ENCODE assay signal across 37 cellular contexts in genomic region chr6:11899645-11900044, GRCh38.
DNase-seq lines count a peak whose midpoint lies in the region; ATAC-seq, FAIRE-seq and TF ChIP-seq lines count a peak whose summit lies in the region.
"Had no signal": no experiment of that assay in that cellular context is flagged by ENCODE, and none has a peak within 500 bp of the region (broad histone marks: within the 10 kb centered on the region; RNA-seq: fewer than 3 reads in every experiment).

No MANE protein-coding gene starts in this region.

- H3K9me3 Mint-ChIP-seq in WTC11 = peaks cover 18% of the 10 kb centered on the region
- H3K9me3 Mint-ChIP-seq: CD4-positive, alpha-beta T cell; CD8-positive, alpha-beta memory T cell; CD8-positive, alpha-beta T cell had no signal

- no peak for DNase-seq in GM19239 (ENCODE audit: insufficient read length, low spot score)
- DNase-seq in WTC11 (ENCODE audit: low spot score) = no peak
- DNase-seq in K562 (ENCODE audit: extremely low read depth in 1 of 4, low spot score in 3 of 4) = no peak
- no peak for DNase-seq in NCI-H1417 treated with DMSO at 0.1 percent for 48 hours (lab: John Stamatoyannopoulos, UW)
- no peak for DNase-seq in mucosa of descending colon
- no peak for DNase-seq in stimulated activated CD8-positive, alpha-beta memory T cell treated with anti-CD3 and anti-CD28 coated beads, Interleukin-4, amount 100 ng/mL, for 48 hours
- DNase-seq: 8988T; ACHN; AML-193; BE2C; C1 segment of cervical spinal cord; Caco-2; Calu3; CD4-positive, alpha-beta memory T cell; CD4-positive, alpha-beta T cell; CD4-positive, CD25-positive, alpha-beta regulatory T cell; CD8-positive, alpha-beta memory T cell; CD8-positive, alpha-beta T cell; COR-L47; DMS 273 treated with DMSO at 0.1 percent for 48 hours; DMS153; DMS53; DMS79; DMS79 treated with DMSO at 0.1 percent for 48 hours; DND-41; EL had no signal

- H3K4me3 Mint-ChIP-seq in WTC11 = no peak overlapping the region
- H3K4me3 Mint-ChIP-seq: B cell; CD14-positive monocyte; CD4-positive, alpha-beta memory T cell; CD4-positive, alpha-beta T cell; CD4-positive, CD25-positive, alpha-beta regulatory T cell; CD8-positive, alpha-beta memory T cell; CD8-positive, alpha-beta T cell had no signal

- FAIRE-seq in GM19239 (lab: Jason Lieb, UNC) (peak; percentile 49), K562 (lab: Jason Lieb, UNC) (no peak), islet of Langerhans (lab: Jason Lieb, UNC) (peak; percentile 76)
- FAIRE-seq: A204.1, A549, D721Med had no signal

- no peaks in the 10 kb centered on the region for H3K79me2 ChIP-seq in K562 (ENCODE audit: control insufficient read depth, insufficient read depth, low read length)

- peaks cover 9% of the 10 kb centered on the region for H3K36me3 Mint-ChIP-seq in WTC11
- H3K36me3 Mint-ChIP-seq: CD14-positive monocyte; CD4-positive, alpha-beta memory T cell; CD4-positive, CD25-positive, alpha-beta regulatory T cell; CD8-positive, alpha-beta memory T cell; CD8-positive, alpha-beta T cell had no signal

- in situ Hi-C loops in K562 (cut with MboI) = no loop called here

- 100% methylated on average over 1 of the region's 1 CpG for WGBS in K562 (ENCODE audit: insufficient coverage, low coverage, missing lambda C conversion rate)

- no peak overlapping the region for H3K27ac Mint-ChIP-seq in WTC11
- H3K27ac Mint-ChIP-seq: B cell; CD14-positive monocyte; CD4-positive, alpha-beta memory T cell; CD4-positive, alpha-beta T cell; CD8-positive, alpha-beta memory T cell; CD8-positive, alpha-beta T cell had no signal

- H3K9me3 ChIP-seq in K562 (replicated peaks; ENCODE audit: control insufficient read depth, insufficient read depth, low read depth, low read length) (peaks cover 16% of the 10 kb centered on the region; the same call in 1 of the 2 replicates), mucosa of descending colon (no peaks in the 10 kb centered on the region)
- H3K9me3 ChIP-seq: A549, BE2C, BLaER1, Caco-2 had no signal

- H3K27ac ChIP-seq in K562 (ENCODE audit: extremely low read depth, low read depth, low read length) = no peak overlapping the region
- H3K27ac ChIP-seq: 22Rv1; A549; BLaER1; BLaER1 treated with 17β-estradiol and CSF1 and Interleukin-3, amounts not matched to agents 10 nM and 100 nM; C4-2B had no signal

- H4K20me1 ChIP-seq in K562 (replicated peaks; ENCODE audit: control insufficient read depth, insufficient read depth, low read length) = no peaks in the 10 kb centered on the region
- H4K20me1 ChIP-seq: BLaER1; BLaER1 treated with 17β-estradiol and CSF1 and Interleukin-3, amounts not matched to agents 10 nM and 100 nM had no signal

- peaks cover 26% of the 10 kb centered on the region for H3K4me1 Mint-ChIP-seq in WTC11
- H3K4me1 Mint-ChIP-seq: CD14-positive monocyte had no signal

- H3K4me3 ChIP-seq in K562 (no peak overlapping the region), mucosa of descending colon (no peak overlapping the region)
- H3K4me3 ChIP-seq: A549; BLaER1; BLaER1 treated with 17β-estradiol and CSF1 and Interleukin-3, amounts not matched to agents 10 nM and 100 nM had no signal

- H3K27me3 Mint-ChIP-seq in WTC11 (ENCODE audit: low read depth) = no peaks in the 10 kb centered on the region
- H3K27me3 Mint-ChIP-seq: CD4-positive, alpha-beta T cell had no signal

- H3K36me3 ChIP-seq in K562 (ENCODE audit: control insufficient read depth, insufficient read depth, low read length) (no peaks in the 10 kb centered on the region), mucosa of descending colon (ENCODE audit: low read depth) (no peaks in the 10 kb centered on the region)
- H3K36me3 ChIP-seq: BE2C; BLaER1; BLaER1 treated with 17β-estradiol and CSF1 and Interleukin-3, amounts not matched to agents 10 nM and 100 nM had no signal

- no peaks in the 10 kb centered on the region for H3K27me3 ChIP-seq in K562 (ENCODE audit: control insufficient read depth in 2 of 2, insufficient read depth in 2 of 2, low read length in 2 of 2)
- H3K27me3 ChIP-seq: BE2C; BLaER1; BLaER1 treated with 17β-estradiol and CSF1 and Interleukin-3, amounts not matched to agents 10 nM and 100 nM had no signal

- H3K4me1 ChIP-seq in K562 (replicated peaks in 1 of 2; ENCODE audit: control insufficient read depth in 2 of 2, insufficient read depth in 2 of 2, low read length in 2 of 2) (no peaks in the 10 kb centered on the region), mucosa of descending colon (ENCODE audit: low read depth) (no peaks in the 10 kb centered on the region)
- H3K4me1 ChIP-seq: A549, BE2C, Caco-2 had no signal

- POLR2A ChIA-PET in WTC11 (lab: Charles Lee) = interaction anchor here (0.5 kb wide), 1 partner anchor 70 kb away, joined by 3 read pairs; no protein-coding TSS in a partner anchor
- POLR2A ChIA-PET in K562 (lab: Yijun Ruan, JAX) = interaction anchor here (1.0 kb wide), 1 partner anchor 9 kb away, joined by 3 read pairs; no protein-coding TSS in a partner anchor

- H3K4me2 ChIP-seq in K562 (ENCODE audit: insufficient read depth, low read length) = no peak overlapping the region
- H3K4me2 ChIP-seq: A549; BLaER1; BLaER1 treated with 17β-estradiol and CSF1 and Interleukin-3, amounts not matched to agents 10 nM and 100 nM had no signal

- CTCF ChIA-PET in WTC11 (lab: Charles Lee) (no interaction called here), K562 (lab: Yijun Ruan, JAX; ENCODE audit: low intra/inter-chr PET ratio) (interaction anchor here (0.6 kb wide), 1 partner anchor 179 kb away, joined by 3 read pairs; no protein-coding TSS in a partner anchor)

- TF ChIP-seq EP300 in K562 (IDR thresholded peaks at IDR 0.05; ENCODE audit: low read length) = no peak

- TF ChIP-seq CTCF in WTC11 (IDR thresholded peaks at IDR 0.05) (no peak), K562 (IDR thresholded peaks at IDR 0.05 in 2 of 3, conservative IDR thresholded peaks at IDR 0.05 in 1 of 3; ENCODE audit: insufficient read depth in 2 of 3, low read depth in 1 of 3, low read length in 3 of 3) (no peak), mucosa of descending colon (IDR thresholded peaks at IDR 0.05) (no peak)

- no peak overlapping the region for H3K9ac ChIP-seq in K562 (ENCODE audit: insufficient read depth in 1 of 2, low read depth in 2 of 2, low read length in 2 of 2)
- H3K9ac ChIP-seq: BLaER1; BLaER1 treated with 17β-estradiol and CSF1 and Interleukin-3, amounts not matched to agents 10 nM and 100 nM had no signal

- no peak overlapping the region for H2AFZ ChIP-seq in K562 (ENCODE audit: low read depth, low read length)

- ATAC-seq in WTC11 = no peak
- no peak for ATAC-seq in K562
- ATAC-seq in mucosa of descending colon = no peak
- ATAC-seq in HG03108 (IDR thresholded peaks at IDR 0.05; ENCODE audit: unreplicated experiment) = no peak
- ATAC-seq: A549; CD8-positive, alpha-beta T cell had no signal

- intact Hi-C loops in K562 (cut with micrococcal nuclease) = no loop called here
- intact Hi-C loops in mucosa of descending colon (cut with DNase I, micrococcal nuclease) = no loop called here

- TF ChIP-seq POLR2A in K562 (conservative IDR thresholded peaks at IDR 0.05) = no peak

- TF ChIP-seq RAD21 in K562 (CRISPR knock-in tag; conservative IDR thresholded peaks at IDR 0.05 in 1 of 2, IDR thresholded peaks at IDR 0.05 in 1 of 2) = no peak

- H3K9me1 ChIP-seq in K562 (ENCODE audit: control insufficient read depth, insufficient read depth, low read length) = no peaks in the 10 kb centered on the region

- BruUV-seq in K562 (replicated peaks; lab: Mats Ljungman, UMichigan) = no TSS peak

TF ChIP-seq in WTC11, 78 proteins besides CTCF, POLR2A, EP300 and RAD21:
- TF ChIP-seq CDX4 (CRISPR knock-in tag; IDR thresholded peaks at IDR 0.05; ENCODE audit: borderline replicate concordance) = no peak
- TF ChIP-seq ZNF317 (CRISPR knock-in tag; IDR thresholded peaks at IDR 0.05; ENCODE audit: borderline replicate concordance, low read depth) = peak; percentile 72; the same call in 1 of the 2 replicates

TF ChIP-seq in K562, 482 proteins besides CTCF, POLR2A, EP300 and RAD21 (continues in another document):
- no peak for TF ChIP-seq PTRF (tag; IDR thresholded peaks at IDR 0.05)
- TF ChIP-seq CEBPB (tag; IDR thresholded peaks at IDR 0.05) = no peak
- 0 out of 2 replicates have a peak, but pooled peaks have one; percentile 52 for TF ChIP-seq CBX5 (IDR thresholded peaks at IDR 0.05; ENCODE audit: borderline replicate concordance, low read depth)
- no peak for TF ChIP-seq LCOR (CRISPR knock-in tag; IDR thresholded peaks at IDR 0.05)
- no peak for TF ChIP-seq NCOA2 (IDR thresholded peaks at IDR 0.05; ENCODE audit: partially characterized antibody in 2 of 2)
- TF ChIP-seq ZBTB26 (CRISPR knock-in tag; IDR thresholded peaks at IDR 0.05) = no peak
- TF ChIP-seq U2AF1 (optimal IDR thresholded peaks at IDR 0.05; ENCODE audit: low read depth, low read length) = no peak
- no peak for TF ChIP-seq SNRNP70 (optimal IDR thresholded peaks at IDR 0.05; ENCODE audit: low read depth, low read length)
- no peak for TF ChIP-seq PHF21A (IDR thresholded peaks at IDR 0.05; ENCODE audit: borderline replicate concordance, low read depth)
- TF ChIP-seq SP1 (CRISPR knock-in tag; IDR thresholded peaks at IDR 0.05) = no peak
- peak; percentile 31; the same call in 1 of the 2 replicates for TF ChIP-seq NBN (IDR thresholded peaks at IDR 0.05; ENCODE audit: low read depth)
- no peak for TF ChIP-seq HMGXB4 (CRISPR knock-in tag; IDR thresholded peaks at IDR 0.05)
- peak in 1 of 2 experiments; percentile 43; a peak in 2 of 4 replicates for TF ChIP-seq TRIM24 (IDR thresholded peaks at IDR 0.05)
